In the genomic region with DNA sequence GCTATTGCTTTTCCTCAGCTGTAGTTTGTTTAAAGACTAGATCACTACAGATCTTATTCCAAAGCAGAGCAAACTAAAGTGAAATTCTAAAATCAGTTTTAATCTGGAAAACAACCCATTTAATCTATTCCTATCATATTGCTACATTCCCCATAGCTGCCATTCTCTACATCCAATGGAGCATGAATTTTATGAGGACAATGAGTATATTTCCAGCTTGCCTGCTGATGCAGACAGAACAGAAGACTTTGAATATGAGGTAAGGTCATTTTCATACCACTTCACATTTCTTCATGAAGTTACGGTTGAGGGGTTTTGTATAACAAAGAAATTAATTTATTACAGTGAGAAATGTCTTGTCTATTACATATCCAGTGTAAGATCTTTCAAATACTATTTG, we compare ENCODE assay signal across 1 cellular context.
TF ChIP-seq lines count a peak whose summit lies in the region.

No MANE protein-coding gene starts in this region.

TF ChIP-seq in WTC11, 78 proteins besides CTCF, POLR2A, EP300 and RAD21 (continued from another document):
- TF ChIP-seq, protein P1, sequence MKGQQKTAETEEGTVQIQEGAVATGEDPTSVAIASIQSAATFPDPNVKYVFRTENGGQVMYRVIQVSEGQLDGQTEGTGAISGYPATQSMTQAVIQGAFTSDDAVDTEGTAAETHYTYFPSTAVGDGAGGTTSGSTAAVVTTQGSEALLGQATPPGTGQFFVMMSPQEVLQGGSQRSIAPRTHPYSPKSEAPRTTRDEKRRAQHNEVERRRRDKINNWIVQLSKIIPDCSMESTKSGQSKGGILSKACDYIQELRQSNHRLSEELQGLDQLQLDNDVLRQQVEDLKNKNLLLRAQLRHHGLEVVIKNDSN (CRISPR knock-in tag; IDR thresholded peaks at IDR 0.05), result no peak
- TF ChIP-seq TEAD4 (CRISPR knock-in tag; IDR thresholded peaks at IDR 0.05), result no peak
- TF ChIP-seq, protein P2, sequence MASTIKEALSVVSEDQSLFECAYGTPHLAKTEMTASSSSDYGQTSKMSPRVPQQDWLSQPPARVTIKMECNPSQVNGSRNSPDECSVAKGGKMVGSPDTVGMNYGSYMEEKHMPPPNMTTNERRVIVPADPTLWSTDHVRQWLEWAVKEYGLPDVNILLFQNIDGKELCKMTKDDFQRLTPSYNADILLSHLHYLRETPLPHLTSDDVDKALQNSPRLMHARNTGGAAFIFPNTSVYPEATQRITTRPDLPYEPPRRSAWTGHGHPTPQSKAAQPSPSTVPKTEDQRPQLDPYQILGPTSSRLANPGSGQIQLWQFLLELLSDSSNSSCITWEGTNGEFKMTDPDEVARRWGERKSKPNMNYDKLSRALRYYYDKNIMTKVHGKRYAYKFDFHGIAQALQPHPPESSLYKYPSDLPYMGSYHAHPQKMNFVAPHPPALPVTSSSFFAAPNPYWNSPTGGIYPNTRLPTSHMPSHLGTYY (CRISPR knock-in tag; IDR thresholded peaks at IDR 0.05), result no peak
- TF ChIP-seq, protein P3, sequence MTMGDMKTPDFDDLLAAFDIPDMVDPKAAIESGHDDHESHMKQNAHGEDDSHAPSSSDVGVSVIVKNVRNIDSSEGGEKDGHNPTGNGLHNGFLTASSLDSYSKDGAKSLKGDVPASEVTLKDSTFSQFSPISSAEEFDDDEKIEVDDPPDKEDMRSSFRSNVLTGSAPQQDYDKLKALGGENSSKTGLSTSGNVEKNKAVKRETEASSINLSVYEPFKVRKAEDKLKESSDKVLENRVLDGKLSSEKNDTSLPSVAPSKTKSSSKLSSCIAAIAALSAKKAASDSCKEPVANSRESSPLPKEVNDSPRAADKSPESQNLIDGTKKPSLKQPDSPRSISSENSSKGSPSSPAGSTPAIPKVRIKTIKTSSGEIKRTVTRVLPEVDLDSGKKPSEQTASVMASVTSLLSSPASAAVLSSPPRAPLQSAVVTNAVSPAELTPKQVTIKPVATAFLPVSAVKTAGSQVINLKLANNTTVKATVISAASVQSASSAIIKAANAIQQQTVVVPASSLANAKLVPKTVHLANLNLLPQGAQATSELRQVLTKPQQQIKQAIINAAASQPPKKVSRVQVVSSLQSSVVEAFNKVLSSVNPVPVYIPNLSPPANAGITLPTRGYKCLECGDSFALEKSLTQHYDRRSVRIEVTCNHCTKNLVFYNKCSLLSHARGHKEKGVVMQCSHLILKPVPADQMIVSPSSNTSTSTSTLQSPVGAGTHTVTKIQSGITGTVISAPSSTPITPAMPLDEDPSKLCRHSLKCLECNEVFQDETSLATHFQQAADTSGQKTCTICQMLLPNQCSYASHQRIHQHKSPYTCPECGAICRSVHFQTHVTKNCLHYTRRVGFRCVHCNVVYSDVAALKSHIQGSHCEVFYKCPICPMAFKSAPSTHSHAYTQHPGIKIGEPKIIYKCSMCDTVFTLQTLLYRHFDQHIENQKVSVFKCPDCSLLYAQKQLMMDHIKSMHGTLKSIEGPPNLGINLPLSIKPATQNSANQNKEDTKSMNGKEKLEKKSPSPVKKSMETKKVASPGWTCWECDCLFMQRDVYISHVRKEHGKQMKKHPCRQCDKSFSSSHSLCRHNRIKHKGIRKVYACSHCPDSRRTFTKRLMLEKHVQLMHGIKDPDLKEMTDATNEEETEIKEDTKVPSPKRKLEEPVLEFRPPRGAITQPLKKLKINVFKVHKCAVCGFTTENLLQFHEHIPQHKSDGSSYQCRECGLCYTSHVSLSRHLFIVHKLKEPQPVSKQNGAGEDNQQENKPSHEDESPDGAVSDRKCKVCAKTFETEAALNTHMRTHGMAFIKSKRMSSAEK (CRISPR knock-in tag; IDR thresholded peaks at IDR 0.05; ENCODE audit: borderline replicate concordance), result no peak
- no peak for TF ChIP-seq OVOL2 (CRISPR knock-in tag; IDR thresholded peaks at IDR 0.05; ENCODE audit: borderline replicate concordance)
- no peak for TF ChIP-seq NFE2L1 (CRISPR knock-in tag; IDR thresholded peaks at IDR 0.05)
- no peak for TF ChIP-seq ZNF121 (CRISPR knock-in tag; IDR thresholded peaks at IDR 0.05)
- TF ChIP-seq, protein P4, sequence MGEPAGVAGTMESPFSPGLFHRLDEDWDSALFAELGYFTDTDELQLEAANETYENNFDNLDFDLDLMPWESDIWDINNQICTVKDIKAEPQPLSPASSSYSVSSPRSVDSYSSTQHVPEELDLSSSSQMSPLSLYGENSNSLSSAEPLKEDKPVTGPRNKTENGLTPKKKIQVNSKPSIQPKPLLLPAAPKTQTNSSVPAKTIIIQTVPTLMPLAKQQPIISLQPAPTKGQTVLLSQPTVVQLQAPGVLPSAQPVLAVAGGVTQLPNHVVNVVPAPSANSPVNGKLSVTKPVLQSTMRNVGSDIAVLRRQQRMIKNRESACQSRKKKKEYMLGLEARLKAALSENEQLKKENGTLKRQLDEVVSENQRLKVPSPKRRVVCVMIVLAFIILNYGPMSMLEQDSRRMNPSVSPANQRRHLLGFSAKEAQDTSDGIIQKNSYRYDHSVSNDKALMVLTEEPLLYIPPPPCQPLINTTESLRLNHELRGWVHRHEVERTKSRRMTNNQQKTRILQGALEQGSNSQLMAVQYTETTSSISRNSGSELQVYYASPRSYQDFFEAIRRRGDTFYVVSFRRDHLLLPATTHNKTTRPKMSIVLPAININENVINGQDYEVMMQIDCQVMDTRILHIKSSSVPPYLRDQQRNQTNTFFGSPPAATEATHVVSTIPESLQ (CRISPR knock-in tag; IDR thresholded peaks at IDR 0.05), result no peak
- no peak for TF ChIP-seq GABPB1 (CRISPR knock-in tag; IDR thresholded peaks at IDR 0.05)
- TF ChIP-seq SMAD3 (CRISPR knock-in tag; IDR thresholded peaks at IDR 0.05; ENCODE audit: borderline replicate concordance), result no peak
